27 cellular contexts compared by ENCODE assay signal in the genomic region with DNA sequence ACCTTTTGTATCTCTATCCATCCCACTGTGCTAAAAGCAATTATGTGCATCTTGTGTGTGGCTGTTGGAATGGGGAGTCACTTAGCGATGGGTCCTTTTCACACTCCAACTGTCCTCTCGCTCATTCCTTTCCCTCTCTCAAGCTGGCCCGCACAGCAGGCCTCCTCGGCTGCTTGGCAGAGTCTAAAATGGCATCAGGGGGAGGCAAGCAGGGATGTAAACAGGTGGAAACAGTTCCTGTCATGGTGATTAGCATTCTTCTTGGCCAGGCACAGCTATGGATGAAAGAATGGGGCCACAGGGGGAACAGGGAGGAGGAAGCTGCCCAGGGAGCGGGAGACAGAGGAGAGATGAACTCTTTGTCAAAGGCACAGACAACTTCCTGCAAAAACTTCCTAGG. TPM values are rescaled to one million over a fixed set of nuclear protein-coding genes. Genes with fewer than 3 reads are reported as not detected.
DNase-seq lines count a peak whose midpoint lies in the region; ATAC-seq and TF ChIP-seq lines count a peak whose summit lies in the region.
"Had no signal": no experiment of that assay in that cellular context is flagged by ENCODE, and none has a peak within 500 bp of the region (broad histone marks: within the 10 kb centered on the region; RNA-seq: fewer than 3 reads in every experiment).

No MANE protein-coding gene starts in this region.

- intact Hi-C loops in tibial artery (cut with DNase I; ENCODE audit: low total_unique reads) = no loop called here

- peaks cover 15% of the 10 kb centered on the region; the same call in 1 of the 2 replicates for H3K4me1 ChIP-seq in HUES64 (ENCODE audit: insufficient read depth, low read length)
- peaks cover 7% of the 10 kb centered on the region; the same call in 1 of the 2 replicates for H3K4me1 ChIP-seq in SJCRH30
- H3K4me1 ChIP-seq in iPS-20b (ENCODE audit: insufficient read depth, low read length) = peaks cover 14% of the 10 kb centered on the region; the same call in 1 of the 2 replicates
- no peaks in the 10 kb centered on the region for H3K4me1 ChIP-seq in tibial artery
- H3K4me1 ChIP-seq: BLaER1 treated with 17β-estradiol and CSF1 and Interleukin-3, amounts not matched to agents 10 nM and 100 nM; prostate gland had no signal

- no peaks in the 10 kb centered on the region for H3K27me3 ChIP-seq in HUES64 (ENCODE audit: insufficient read depth, low read length)
- no peaks in the 10 kb centered on the region for H3K27me3 ChIP-seq in SJCRH30
- H3K27me3 ChIP-seq in iPS-20b (ENCODE audit: insufficient read depth, low read length) = no peaks in the 10 kb centered on the region
- H3K27me3 ChIP-seq in tibial artery = no peaks in the 10 kb centered on the region
- H3K27me3 ChIP-seq: BLaER1 treated with 17β-estradiol and CSF1 and Interleukin-3, amounts not matched to agents 10 nM and 100 nM; cardiac muscle cell had no signal

- H3K4me3 ChIP-seq in HUES64 (ENCODE audit: low read length) = no peak overlapping the region
- H3K4me3 ChIP-seq in SJCRH30 = no peak overlapping the region
- no peak overlapping the region; the same call in 1 of the 2 replicates for H3K4me3 ChIP-seq in iPS-20b (ENCODE audit: low read length)
- H3K4me3 ChIP-seq in tibial artery = no peak overlapping the region
- H3K4me3 ChIP-seq: BLaER1 treated with 17β-estradiol and CSF1 and Interleukin-3, amounts not matched to agents 10 nM and 100 nM; cardiac muscle cell; lung; prostate gland had no signal

- no peaks in the 10 kb centered on the region for H3K36me3 ChIP-seq in HUES64 (ENCODE audit: insufficient read depth, low read length)
- no peaks in the 10 kb centered on the region for H3K36me3 ChIP-seq in SJCRH30
- H3K36me3 ChIP-seq in iPS-20b (ENCODE audit: insufficient read depth, low read depth, low read length) = no peaks in the 10 kb centered on the region
- no peaks in the 10 kb centered on the region for H3K36me3 ChIP-seq in tibial artery
- H3K36me3 ChIP-seq: BLaER1 treated with 17β-estradiol and CSF1 and Interleukin-3, amounts not matched to agents 10 nM and 100 nM; cardiac muscle cell; prostate gland had no signal

- DNase-seq in SJCRH30 (peak; percentile 40 to 60), pons (ENCODE audit: low spot score) (peak; percentile 11), GM13976 (ENCODE audit: low spot score) (no peak), tibial artery (no peak), OCI-M1 (lab: John Stamatoyannopoulos, UW) (no peak)
- DNase-seq: activated CD4-positive, alpha-beta memory T cell treated with anti-CD3 and anti-CD28 coated beads for 36 hours; activated CD8-positive, alpha-beta memory T cell treated with anti-CD3 and anti-CD28 coated beads, Interleukin-2, amount 50 U/mL, for 4 hours; aorta; dermis blood vessel endothelial cell; GF-D8; KG1; kidney glomerular epithelial cell; MM.1S; NCI-H1417 treated with DMSO at 0.1 percent for 48 hours; NCI-H524 treated with DMSO at 0.1 percent for 48 hours; nephron progenitor cell; stimulated activated CD4-positive, alpha-beta T cell treated with anti-CD3 and anti-CD28 coated beads, Interleukin-4, amount 100 ng/mL, for 4 hours had no signal

- ATAC-seq in GM18867 (IDR thresholded peaks at IDR 0.05; ENCODE audit: unreplicated experiment) = no peak
- ATAC-seq: activated CD4-positive, CD25-positive, alpha-beta regulatory T cell treated with anti-CD3 and anti-CD28 coated beads, Interleukin-2, amount 50 U/mL, for 24 hours; HCT116; stimulated activated memory B cell treated with anti-CD40 and anti-IgM and Interleukin-4, amounts not matched to agents 10 μg/mL and 1 μg/mL and 100 μg/mL, for 72 hours had no signal

- peak overlapping the region; percentile 31; the same call in 1 of the 2 replicates for H3K27ac ChIP-seq in HUES64 (ENCODE audit: low read depth, low read length)
- H3K27ac ChIP-seq in SJCRH30 = no peak overlapping the region
- no peak overlapping the region for H3K27ac ChIP-seq in iPS-20b (ENCODE audit: low read length)
- no peak overlapping the region for H3K27ac ChIP-seq in tibial artery
- H3K27ac ChIP-seq: BLaER1 treated with 17β-estradiol and CSF1 and Interleukin-3, amounts not matched to agents 10 nM and 100 nM; cardiac muscle cell; prostate gland had no signal

- no peak overlapping the region for H3K9ac ChIP-seq in HUES64 (ENCODE audit: low read depth, low read length)
- peak overlapping the region; percentile 19; the same call in 1 of the 2 replicates for H3K9ac ChIP-seq in iPS-20b (ENCODE audit: low read depth, low read length)
- H3K9ac ChIP-seq: BLaER1 treated with 17β-estradiol and CSF1 and Interleukin-3, amounts not matched to agents 10 nM and 100 nM had no signal

- TF ChIP-seq CTCF in GM13976 (IDR thresholded peaks at IDR 0.05; ENCODE audit: borderline replicate concordance, control extremely low read depth, extremely low read depth, insufficient read depth, missing control alignments) (no peak), tibial artery (IDR thresholded peaks at IDR 0.05) (no peak)

- H3K9me3 ChIP-seq in HUES64 (ENCODE audit: insufficient read depth, low read depth, low read length) (no peaks in the 10 kb centered on the region), SJCRH30 (replicated peaks) (no peaks in the 10 kb centered on the region), iPS-20b (ENCODE audit: insufficient read depth, low read depth, low read length) (no peaks in the 10 kb centered on the region), tibial artery (no peaks in the 10 kb centered on the region)
- H3K9me3 ChIP-seq: BLaER1 treated with 17β-estradiol and CSF1 and Interleukin-3, amounts not matched to agents 10 nM and 100 nM; prostate gland had no signal

- in situ Hi-C loops in GM13976 (cut with MboI; ENCODE audit: low sequenced_read_pairs, unreplicated experiment) = no loop called here

- WGBS in HUES64 = 44% methylated on average over 3 of the region's 5 CpGs

RNA-seq across cellular contexts. Expression of gene LRPPRC, which starts 56.2 kb away (rescaled TPM):
- 130 TPM for polyA plus RNA-seq in HUES64 (2013, experiment 1 of 2)
- 125 TPM for polyA plus RNA-seq in HUES64 (2013, experiment 2 of 2)
- 157 and 173 TPM in 2 replicates for total RNA-seq in SJCRH30 (2014; rRNA removed; shearing (Covaris generic))

Comparison
In these comparisons a context has a peak if more than half of its experiments do, and no peak if none do; other contexts are left out.
1. DNase-seq: peak in SJCRH30 (2 of 2) and pons (single experiment); none in GM13976 (single experiment), tibial artery (0 of 2) and OCI-M1 (single experiment).